Comparison of ENCODE assay signal across 8 cellular contexts in genomic region chr18:8389391-8390340, GRCh38.
DNase-seq lines count a peak whose midpoint lies in the region; ATAC-seq and TF ChIP-seq lines count a peak whose summit lies in the region.

No MANE protein-coding gene starts in this region.

- peak overlapping the region; percentile 57 for H3K4me3 Mint-ChIP-seq in endothelial cell (ENCODE audit: unreplicated experiment)

- H3K4me1 ChIP-seq in SJSA1 (replicated peaks) (no peaks in the 10 kb centered on the region), upper lobe of left lung (no peaks in the 10 kb centered on the region)

- H3K27me3 ChIP-seq in SJSA1 (replicated peaks): no peaks in the 10 kb centered on the region
- no peaks in the 10 kb centered on the region for H3K27me3 ChIP-seq in upper lobe of left lung

- H3K9me3 ChIP-seq in SJSA1 (replicated peaks) (no peaks in the 10 kb centered on the region), upper lobe of left lung (no peaks in the 10 kb centered on the region)

- H3K4me1 Mint-ChIP-seq in endothelial cell (ENCODE audit: unreplicated experiment): peaks cover 31% of the 10 kb centered on the region

- H3K27ac ChIP-seq in SJSA1 (no peak overlapping the region), upper lobe of left lung (no peak overlapping the region)

- peaks cover 69% of the 10 kb centered on the region for H3K36me3 Mint-ChIP-seq in endothelial cell (ENCODE audit: low read depth, unreplicated experiment)

- TF ChIP-seq EP300 in upper lobe of left lung (IDR thresholded peaks at IDR 0.05): no peak

- WGBS in upper lobe of left lung, 2 donors: 75% methylated on average over 14 of the region's 14 CpGs

- DNase-seq in activated T-cell treated with anti-CD3 and anti-CD28 coated beads, Interleukin-2, amount 50 U/mL, for 48 hours: peak; percentile 35 to 52
- DNase-seq in activated T-cell treated with anti-CD3 and anti-CD28 coated beads, Interleukin-2, amount 50 U/mL, for 1 hour: no peak
- DNase-seq in LHCN-M2 (ENCODE audit: low read depth) (peak; percentile 62), SJSA1 (ENCODE audit: low read depth in 1 of 2, low spot score in 2 of 2) (peak; percentile 56 to 74), endothelial cell (ENCODE audit: low spot score) (peak; percentile 75), lung microvascular endothelial cell (ENCODE audit: low read depth in 2 of 2) (peak; percentile 82 to 90), upper lobe of left lung (peak in 1 of 2 donors; percentile 70)

- ATAC-seq in upper lobe of left lung (ENCODE audit: low FRiP score in 2 of 2) (peak; percentile 66 to 81), GM21367 (IDR thresholded peaks at IDR 0.05; ENCODE audit: unreplicated experiment) (no peak)

- peaks cover 11% of the 10 kb centered on the region for H3K27me3 Mint-ChIP-seq in endothelial cell (ENCODE audit: unreplicated experiment)

- TF ChIP-seq CTCF in endothelial cell (IDR thresholded peaks at IDR 0.05; ENCODE audit: unreplicated experiment) (peak; percentile 73), upper lobe of left lung (IDR thresholded peaks at IDR 0.05) (peak; percentile 35 to 75 (median 58))

- no peak for TF ChIP-seq POLR2A in upper lobe of left lung (IDR thresholded peaks at IDR 0.05)

- peaks cover 5% of the 10 kb centered on the region for H3K36me3 ChIP-seq in SJSA1
- H3K36me3 ChIP-seq in upper lobe of left lung: peaks cover 2 to 55% (median 37%) of the 10 kb centered on the region in 4 donors

- no peak overlapping the region for H3K27ac Mint-ChIP-seq in endothelial cell (ENCODE audit: unreplicated experiment)

- H3K4me3 ChIP-seq in SJSA1: no peak overlapping the region
- no peak overlapping the region for H3K4me3 ChIP-seq in upper lobe of left lung

- no peaks in the 10 kb centered on the region for H3K9me3 Mint-ChIP-seq in endothelial cell (ENCODE audit: unreplicated experiment)
